Comparison of ENCODE assay signal across 25 cellular contexts in the genomic region with DNA sequence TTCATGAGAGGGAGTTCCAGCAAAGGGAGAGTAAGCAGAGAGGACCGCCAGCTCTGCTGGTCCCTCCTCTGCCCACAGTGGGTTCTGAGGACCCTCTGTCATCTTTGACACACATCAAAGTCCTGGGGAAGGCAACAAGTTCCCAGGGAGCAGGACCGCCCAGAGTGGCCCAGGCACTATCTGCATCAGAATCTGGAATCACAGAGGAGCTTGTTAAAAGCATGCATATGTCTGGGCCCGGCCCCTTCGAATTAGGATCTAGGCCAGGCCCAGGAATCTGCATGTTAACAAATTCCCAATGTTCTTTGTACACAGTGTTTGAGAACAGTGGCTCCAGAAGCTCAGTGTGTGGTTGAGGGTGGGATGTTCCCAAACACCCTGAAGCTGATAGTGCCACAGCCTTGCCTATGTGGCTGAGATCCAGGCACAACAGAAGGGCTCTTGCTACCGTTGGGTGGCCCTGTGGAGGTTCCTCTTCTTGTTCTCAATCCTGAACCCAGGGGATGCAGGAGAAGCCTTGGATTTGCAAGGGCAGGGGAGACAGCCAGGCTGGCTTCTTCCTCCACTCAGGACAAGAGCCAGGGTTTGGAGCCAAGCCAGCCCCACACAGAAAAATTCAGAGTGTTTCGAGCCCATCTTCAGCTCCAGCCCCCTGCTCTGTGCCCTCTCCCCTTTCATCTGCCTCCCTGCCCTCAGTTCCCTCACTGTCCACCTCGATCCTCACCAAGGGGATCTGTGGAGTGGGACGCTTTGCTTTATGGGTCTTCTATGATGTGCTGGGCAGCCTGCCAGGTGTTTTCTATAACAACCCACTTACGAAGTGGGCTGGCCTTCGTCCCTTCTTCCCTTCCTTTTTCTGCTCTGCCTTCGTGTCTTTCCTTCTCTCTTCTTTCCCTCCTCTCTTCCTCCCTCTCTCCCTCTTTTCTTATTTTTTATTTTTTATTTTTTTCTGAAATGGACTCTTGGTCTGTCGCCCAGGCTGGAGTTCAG.
DNase-seq lines count a peak whose midpoint lies in the region; ATAC-seq and TF ChIP-seq lines count a peak whose summit lies in the region.
"Had no signal": no experiment of that assay in that cellular context is flagged by ENCODE, and none has a peak within 500 bp of the region (broad histone marks: within the 10 kb centered on the region; RNA-seq: fewer than 3 reads in every experiment).

No MANE protein-coding gene starts in this region.

- CTCF ChIA-PET in MCF 10A (lab: Yijun Ruan, JAX) = no interaction called here
- CTCF ChIA-PET in PC-3 (lab: Charles Lee) = no interaction called here
- CTCF ChIA-PET in activated naive CD4-positive, alpha-beta T cell treated with anti-CD3 and anti-CD28 coated beads for 36 hours (lab: Charles Lee) = no interaction called here

- no peak overlapping the region for H3K9ac ChIP-seq in PC-3 (ENCODE audit: low read length)

- H3K9me3 Mint-ChIP-seq in MCF 10A (ENCODE audit: unreplicated experiment) = peaks cover 16% of the 10 kb centered on the region
- H3K9me3 Mint-ChIP-seq in activated naive CD4-positive, alpha-beta T cell treated with anti-CD3 and anti-CD28 coated beads for 36 hours = no peaks in the 10 kb centered on the region
- H3K9me3 Mint-ChIP-seq: activated CD4-positive, alpha-beta memory T cell treated with anti-CD3 and anti-CD28 coated beads, Interleukin-2, amount 10 ng/mL, durations not matched to agents 7 days and 5 days had no signal

- H3K9me3 ChIP-seq in breast epithelium (peaks cover 0 to 5% of the 10 kb centered on the region in 2 donors), PC-3 (ENCODE audit: low read length) (no peaks in the 10 kb centered on the region), sigmoid colon (peaks cover 0 to 2% (median 0%) of the 10 kb centered on the region in 4 donors)
- H3K9me3 ChIP-seq: Peyer's patch, SJSA1 had no signal

- no peaks in the 10 kb centered on the region for H3K79me2 ChIP-seq in PC-3 (ENCODE audit: low read length)

- H3K27me3 ChIP-seq in breast epithelium (no peaks in the 10 kb centered on the region), PC-3 (ENCODE audit: low read length) (no peaks in the 10 kb centered on the region), sigmoid colon (no peaks in the 10 kb centered on the region)
- H3K27me3 ChIP-seq: Peyer's patch, SJSA1 had no signal

- H4K20me1 ChIP-seq in PC-3 (ENCODE audit: low read length) = no peaks in the 10 kb centered on the region

- no peaks in the 10 kb centered on the region for H3K9me2 ChIP-seq in PC-3 (replicated peaks; ENCODE audit: low read length)

- TF ChIP-seq EP300 in sigmoid colon (IDR thresholded peaks at IDR 0.05) = no peak

- H3K4me1 Mint-ChIP-seq in MCF 10A (ENCODE audit: insufficient read depth, unreplicated experiment) = peaks cover 63% of the 10 kb centered on the region
- no peaks in the 10 kb centered on the region for H3K4me1 Mint-ChIP-seq in activated naive CD4-positive, alpha-beta T cell treated with anti-CD3 and anti-CD28 coated beads for 36 hours (ENCODE audit: low read depth)
- H3K4me1 Mint-ChIP-seq: activated CD4-positive, alpha-beta memory T cell treated with anti-CD3 and anti-CD28 coated beads, Interleukin-2, amount 10 ng/mL, durations not matched to agents 7 days and 5 days; B cell had no signal

- 72 to 75% methylated on average over 12 of the region's 12 CpGs for WGBS in sigmoid colon, 2 donors

- TF ChIP-seq POLR2A in breast epithelium (IDR thresholded peaks at IDR 0.05) = no peak
- TF ChIP-seq POLR2A in sigmoid colon (IDR thresholded peaks at IDR 0.05) = no peak

- TF ChIP-seq CTCF in MCF 10A (IDR thresholded peaks at IDR 0.05; ENCODE audit: unreplicated experiment) (no peak), breast epithelium (IDR thresholded peaks at IDR 0.05) (no peak), PC-3 (conservative IDR thresholded peaks at IDR 0.05; ENCODE audit: low read depth, low read length) (no peak), sigmoid colon (IDR thresholded peaks at IDR 0.05) (no peak)

- peaks cover 5% of the 10 kb centered on the region for H3K36me3 Mint-ChIP-seq in MCF 10A (ENCODE audit: insufficient read depth, unreplicated experiment)
- H3K36me3 Mint-ChIP-seq in activated naive CD4-positive, alpha-beta T cell treated with anti-CD3 and anti-CD28 coated beads for 36 hours (ENCODE audit: low read depth) = no peaks in the 10 kb centered on the region
- H3K36me3 Mint-ChIP-seq: brain, IgD-negative memory B cell had no signal

- H3K4me1 ChIP-seq in breast epithelium (no peaks in the 10 kb centered on the region), PC-3 (ENCODE audit: insufficient read depth, low read length) (peaks cover 56% of the 10 kb centered on the region), sigmoid colon (peaks cover 0 to 10% (median 6%) of the 10 kb centered on the region in 4 donors)

- H3K4me3 ChIP-seq in breast epithelium = no peak overlapping the region
- no peak overlapping the region for H3K4me3 ChIP-seq in PC-3 (ENCODE audit: low read length)
- no peak overlapping the region for H3K4me3 ChIP-seq in sigmoid colon
- H3K4me3 ChIP-seq: heart right ventricle, Peyer's patch, SJSA1, smooth muscle cell had no signal

- H3K27ac Mint-ChIP-seq in MCF 10A (ENCODE audit: low read depth, unreplicated experiment) = peak overlapping the region; percentile 52
- no peak overlapping the region for H3K27ac Mint-ChIP-seq in activated naive CD4-positive, alpha-beta T cell treated with anti-CD3 and anti-CD28 coated beads for 36 hours
- H3K27ac Mint-ChIP-seq: activated CD4-positive, alpha-beta memory T cell treated with anti-CD3 and anti-CD28 coated beads, Interleukin-2, amount 10 ng/mL, durations not matched to agents 7 days and 5 days; B cell; IgD-negative memory B cell had no signal

- ATAC-seq in PC-3 = no peak
- no peak for ATAC-seq in GM21360 (IDR thresholded peaks at IDR 0.05; ENCODE audit: unreplicated experiment)
- ATAC-seq: HCT116, heart right ventricle had no signal

- BruUV-seq in MCF 10A (replicated peaks; lab: Mats Ljungman, UMichigan) = no TSS peak
- no TSS peak for BruUV-seq in PC-3 (replicated peaks; lab: Mats Ljungman, UMichigan)

- H2AFZ ChIP-seq in PC-3 (ENCODE audit: low read length) = no peak overlapping the region

- no peaks in the 10 kb centered on the region for H3K27me3 Mint-ChIP-seq in MCF 10A (ENCODE audit: insufficient read depth, unreplicated experiment)
- peaks cover 22% of the 10 kb centered on the region for H3K27me3 Mint-ChIP-seq in activated naive CD4-positive, alpha-beta T cell treated with anti-CD3 and anti-CD28 coated beads for 36 hours (ENCODE audit: low read depth)

- DNase-seq in MCF 10A (ENCODE audit: unreplicated experiment) (no peak), breast epithelium (ENCODE audit: low spot score in 2 of 2) (no peak), NCI-H2029 treated with DMSO at 0.1 percent for 48 hours (lab: John Stamatoyannopoulos, UW) (peak; percentile 90), PC-3 (no peak), sigmoid colon (peak; percentile 52), NCI-H2196 treated with DMSO at 0.1 percent for 48 hours (lab: John Stamatoyannopoulos, UW; ENCODE audit: unreplicated experiment) (no peak)
- DNase-seq in activated naive CD4-positive, alpha-beta T cell treated with anti-CD3 and anti-CD28 coated beads for 36 hours = no peak
- DNase-seq: activated CD4-positive, alpha-beta memory T cell treated with anti-CD3 and anti-CD28 coated beads, Interleukin-2, amount 10 ng/mL, durations not matched to agents 7 days and 5 days; activated CD4-positive, CD25-positive, alpha-beta regulatory T cell treated with anti-CD3 and anti-CD28 coated beads, Interleukin-2, amount 50 U/mL, for 72 hours; activated gamma-delta T cell; effector CD8-positive, alpha-beta T cell; foreskin fibroblast; heart right ventricle; NCI-H1694; NCI-H2227 treated with DMSO at 0.1 percent for 48 hours; nucleus accumbens; Peyer's patch; substantia nigra had no signal

- intact Hi-C loops in MCF 10A (cut with micrococcal nuclease) = no loop called here
- intact Hi-C loops in breast epithelium (cut with DNase I; ENCODE audit: low total_unique reads) = no loop called here
- intact Hi-C loops in PC-3 (cut with micrococcal nuclease) = no loop called here
- intact Hi-C loops in sigmoid colon (cut with DNase I) = no loop called here
- intact Hi-C loops in activated naive CD4-positive, alpha-beta T cell treated with anti-CD3 and anti-CD28 coated beads for 36 hours (cut with micrococcal nuclease) = no loop called here

- H3K36me3 ChIP-seq in breast epithelium = no peaks in the 10 kb centered on the region
- no peaks in the 10 kb centered on the region for H3K36me3 ChIP-seq in PC-3 (ENCODE audit: low read depth, low read length)
- H3K36me3 ChIP-seq in sigmoid colon = no peaks in the 10 kb centered on the region
- H3K36me3 ChIP-seq: heart right ventricle, Peyer's patch, SJSA1 had no signal

- no peak overlapping the region for H3K27ac ChIP-seq in breast epithelium
- H3K27ac ChIP-seq in PC-3 (ENCODE audit: low read length) = 0 out of 2 replicates have a peak overlapping the region, but pooled peaks have one; percentile 2
- no peak overlapping the region for H3K27ac ChIP-seq in sigmoid colon
- H3K27ac ChIP-seq: heart right ventricle, Peyer's patch, SJSA1 had no signal

- no peak overlapping the region for H3K4me3 Mint-ChIP-seq in MCF 10A (ENCODE audit: unreplicated experiment)
- no peak overlapping the region for H3K4me3 Mint-ChIP-seq in activated naive CD4-positive, alpha-beta T cell treated with anti-CD3 and anti-CD28 coated beads for 36 hours
- H3K4me3 Mint-ChIP-seq: activated CD4-positive, alpha-beta memory T cell treated with anti-CD3 and anti-CD28 coated beads, Interleukin-2, amount 10 ng/mL, durations not matched to agents 7 days and 5 days; B cell; brain had no signal

- peaks cover 18% of the 10 kb centered on the region for H3F3A ChIP-seq in PC-3 (ENCODE audit: low read length, unreplicated experiment)

- POLR2A ChIA-PET in MCF 10A (lab: Yijun Ruan, JAX) = no interaction called here
- POLR2A ChIA-PET in PC-3 (lab: Charles Lee; ENCODE audit: unreplicated experiment) = no interaction called here

- H3K4me2 ChIP-seq in PC-3 (ENCODE audit: low read length) = no peak overlapping the region
- H3K4me2 ChIP-seq: smooth muscle cell had no signal

Comparison
In these comparisons a context has a peak if more than half of its experiments do, and no peak if none do; other contexts are left out.
1. DNase-seq: peak in NCI-H2029 treated with DMSO at 0.1 percent for 48 hours (single experiment) and sigmoid colon (single experiment); none in MCF 10A (single experiment), breast epithelium (0 of 2), PC-3 (single experiment), NCI-H2196 treated with DMSO at 0.1 percent for 48 hours (single experiment) and activated naive CD4-positive, alpha-beta T cell treated with anti-CD3 and anti-CD28 coated beads for 36 hours (single experiment).